12 cellular contexts compared by ENCODE assay signal in the genomic region with DNA sequence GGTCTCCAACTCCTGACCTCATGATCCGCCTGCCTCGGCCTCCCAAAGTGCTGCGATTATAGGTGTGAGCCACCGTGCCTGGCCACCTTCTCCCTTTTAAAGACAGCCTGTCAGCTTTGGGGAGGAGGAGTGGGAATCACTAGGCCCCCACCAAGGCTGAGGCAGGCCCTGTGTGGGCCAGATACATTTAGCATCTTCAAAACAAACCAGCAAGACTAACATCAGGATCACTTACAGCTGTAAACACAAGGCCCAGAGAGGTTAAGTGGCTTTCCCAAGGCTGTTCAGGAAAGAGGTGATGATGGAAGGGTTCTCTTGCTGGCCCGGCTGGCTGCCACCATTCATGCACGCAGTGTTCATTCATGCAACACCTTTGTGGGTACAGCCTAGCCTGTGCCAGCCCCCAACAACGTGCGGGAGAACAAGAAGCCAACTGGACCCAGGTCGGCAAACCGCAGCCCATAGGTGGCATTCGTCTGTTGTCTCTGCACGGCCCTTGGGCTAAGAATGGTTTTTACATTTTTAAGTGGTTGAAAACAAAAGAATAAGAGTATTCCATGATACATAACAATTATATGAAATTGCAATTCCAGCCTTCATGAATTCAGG. TPM values are rescaled to one million over a fixed set of nuclear protein-coding genes. Genes with fewer than 3 reads are reported as not detected.
DNase-seq lines count a peak whose midpoint lies in the region; ATAC-seq, FAIRE-seq and TF ChIP-seq lines count a peak whose summit lies in the region.
"Had no signal": no experiment of that assay in that cellular context is flagged by ENCODE, and none has a peak within 500 bp of the region (broad histone marks: within the 10 kb centered on the region; RNA-seq: fewer than 3 reads in every experiment).

No MANE protein-coding gene starts in this region.

- H3K4me1 Mint-ChIP-seq in activated CD4-positive, alpha-beta T cell treated with anti-CD3 and anti-CD28 coated beads, Interleukin-2, amount 10 ng/mL, durations not matched to agents 24 days and 14 days = peaks cover 40% of the 10 kb centered on the region
- peaks cover 33 to 74% of the 10 kb centered on the region in 2 donors for H3K4me1 Mint-ChIP-seq in stimulated activated naive B cell treated with anti-CD40 and anti-IgM and Interleukin-4, amounts not matched to agents 10 μg/mL and 1 μg/mL and 100 μg/mL, for 72 hours

- no peak overlapping the region for H2BK120ac ChIP-seq in H1 (replicated peaks; ENCODE audit: low read depth, low read length)

- H3K4me2 ChIP-seq in H1 (ENCODE audit: insufficient read depth in 1 of 2, low read depth in 2 of 2, low read length in 2 of 2) = no peak overlapping the region

- H2AK5ac ChIP-seq in H1 (ENCODE audit: low read depth, low read length) = 0 out of 2 replicates have a peak overlapping the region, but pooled peaks have one; percentile 39

- no peak overlapping the region for H4K91ac ChIP-seq in H1 (replicated peaks; ENCODE audit: insufficient read length, low read length)

- H2BK5ac ChIP-seq in H1 (ENCODE audit: low read depth, low read length) = no peak overlapping the region

- peak; percentile 57 for DNase-seq in activated CD4-positive, alpha-beta T cell treated with anti-CD3 and anti-CD28 coated beads, Interleukin-2, amount 10 ng/mL, durations not matched to agents 24 days and 14 days
- no peak for DNase-seq in activated CD4-positive, alpha-beta T cell treated with anti-CD3 and anti-CD28 coated beads, Interleukin-2, amount 50 U/mL, for 1 hour
- DNase-seq in Panc1 (ENCODE audit: low read depth, low spot score) (no peak), H1 (ENCODE audit: low read depth in 1 of 2, low spot score in 2 of 2) (no peak), NOMO-1 treated with DMSO at 0.1 percent for 48 hours (lab: John Stamatoyannopoulos, UW; ENCODE audit: unreplicated experiment) (no peak), SW 1271 (lab: John Stamatoyannopoulos, UW) (no peak)
- DNase-seq in stimulated activated naive B cell treated with anti-CD40 and anti-IgM and Interleukin-4, amounts not matched to agents 10 μg/mL and 1 μg/mL and 100 μg/mL, for 72 hours = no peak
- DNase-seq: activated CD4-positive, alpha-beta T cell treated with anti-CD3 and anti-CD28 coated beads for 4 hours; KBM-7; NCI-H2029 treated with DMSO at 0.1 percent for 48 hours had no signal

- in situ Hi-C loops in Panc1 (cut with HindIII; ENCODE audit: low pct_unique_long_range_greater_than_20kb, low sequenced_read_pairs) = no loop called here

- BruUV-seq in Panc1 (replicated peaks; lab: Mats Ljungman, UMichigan) = TSS peak; percentile 52

- H3K23me2 ChIP-seq in H1 (ENCODE audit: low read depth, low read length) = no peaks in the 10 kb centered on the region

- no peak overlapping the region for H3K18ac ChIP-seq in H1 (ENCODE audit: extremely low read depth, low read length)

- H3K36me3 ChIP-seq in Panc1 (ENCODE audit: control insufficient read depth, insufficient read depth, low read length) (no peaks in the 10 kb centered on the region), H1 (ENCODE audit: control insufficient read depth in 2 of 4, insufficient read depth in 4 of 4, low read length in 3 of 4) (no peaks in the 10 kb centered on the region)

- H2BK15ac ChIP-seq in H1 (ENCODE audit: low read length) = no peak overlapping the region

- no peaks in the 10 kb centered on the region for H3K27me3 Mint-ChIP-seq in activated CD4-positive, alpha-beta T cell treated with anti-CD3 and anti-CD28 coated beads, Interleukin-2, amount 10 ng/mL, durations not matched to agents 24 days and 14 days
- H3K27me3 Mint-ChIP-seq in stimulated activated naive B cell treated with anti-CD40 and anti-IgM and Interleukin-4, amounts not matched to agents 10 μg/mL and 1 μg/mL and 100 μg/mL, for 72 hours = no peaks in the 10 kb centered on the region

- H2AFZ ChIP-seq in H1 (ENCODE audit: low read length) = no peak overlapping the region

- peak overlapping the region; percentile 88 for H3K4me3 Mint-ChIP-seq in activated CD4-positive, alpha-beta T cell treated with anti-CD3 and anti-CD28 coated beads, Interleukin-2, amount 10 ng/mL, durations not matched to agents 24 days and 14 days
- H3K4me3 Mint-ChIP-seq in stimulated activated naive B cell treated with anti-CD40 and anti-IgM and Interleukin-4, amounts not matched to agents 10 μg/mL and 1 μg/mL and 100 μg/mL, for 72 hours = peak overlapping the region; percentile 78 to 83

- no peak for TF ChIP-seq POLR2A in H1 (IDR thresholded peaks at IDR 0.05; ENCODE audit: control extremely low read depth in 1 of 2, low read depth in 2 of 2, low read length in 2 of 2)

- no peaks in the 10 kb centered on the region for H3K9me3 ChIP-seq in Panc1 (ENCODE audit: control insufficient read depth, insufficient read depth, low read depth, low read length)
- H3K9me3 ChIP-seq in H1 (ENCODE audit: insufficient read depth in 2 of 2, low read depth in 1 of 2, low read length in 1 of 2) = no peaks in the 10 kb centered on the region

- 90% methylated on average over 12 of the region's 12 CpGs; no CpG with 5 or more reads in 1 of the 2 experiments for WGBS in H1 (ENCODE audit: extremely low coverage in 1 of 2, insufficient coverage in 1 of 2, insufficient read length in 1 of 2, insufficient replicate concordance in 2 of 2, low coverage in 1 of 2, low lambda C conversion rate in 2 of 2, missing lambda C conversion rate in 1 of 2), 2 experiments

- H3K27me3 ChIP-seq in Panc1 (ENCODE audit: control insufficient read depth, insufficient read depth, low read length) (no peaks in the 10 kb centered on the region), H1 (replicated peaks in 1 of 4; ENCODE audit: control insufficient read depth in 3 of 4, extremely low read depth in 1 of 4, insufficient read depth in 3 of 4, low read length in 3 of 4) (no peaks in the 10 kb centered on the region)

- peaks cover 6% of the 10 kb centered on the region for H3K36me3 Mint-ChIP-seq in activated CD4-positive, alpha-beta T cell treated with anti-CD3 and anti-CD28 coated beads, Interleukin-2, amount 10 ng/mL, durations not matched to agents 24 days and 14 days (ENCODE audit: low read depth)
- peaks cover 3 to 7% of the 10 kb centered on the region in 2 donors for H3K36me3 Mint-ChIP-seq in stimulated activated naive B cell treated with anti-CD40 and anti-IgM and Interleukin-4, amounts not matched to agents 10 μg/mL and 1 μg/mL and 100 μg/mL, for 72 hours

- no peak overlapping the region for H2BK12ac ChIP-seq in H1 (ENCODE audit: low read depth, low read length)

- no peak overlapping the region for H2BK20ac ChIP-seq in H1 (ENCODE audit: low read length)

- no peaks in the 10 kb centered on the region for H4K20me1 ChIP-seq in H1 (replicated peaks in 1 of 2; ENCODE audit: control insufficient read depth in 1 of 2, insufficient read depth in 2 of 2, low read length in 2 of 2)

- POLR2A ChIA-PET in Panc1 (lab: Charles Lee) = no interaction called here
- POLR2A ChIA-PET in H1 (lab: Charles Lee; ENCODE audit: partially characterized antibody) = interaction anchor here (0.8 to 5.5 kb wide), 6 partner anchors 9 to 53 kb away, joined by 3 to 41 read pairs (median 6); no protein-coding TSS in a partner anchor

- TF ChIP-seq EP300 in H1 (IDR thresholded peaks at IDR 0.05; ENCODE audit: borderline replicate concordance in 1 of 2, low read depth in 2 of 2, low read length in 2 of 2) = no peak

- ATAC-seq in Panc1 = no peak
- peak in 1 of 2 donors; percentile 0 for ATAC-seq in stimulated activated naive B cell treated with anti-CD40 and anti-IgM and Interleukin-4, amounts not matched to agents 10 μg/mL and 1 μg/mL and 100 μg/mL, for 72 hours (replicated peaks)
- no peak for ATAC-seq in HG03439 (IDR thresholded peaks at IDR 0.05; ENCODE audit: unreplicated experiment)

- no peak overlapping the region for H3K56ac ChIP-seq in H1 (replicated peaks; ENCODE audit: insufficient read length, low read depth, low read length)

- H3K79me2 ChIP-seq in H1 (ENCODE audit: control insufficient read depth in 1 of 2, insufficient read depth in 2 of 2, low read length in 2 of 2) = no peaks in the 10 kb centered on the region

- FAIRE-seq in H1 (lab: Jason Lieb, UNC) = no peak
- FAIRE-seq: islet of Langerhans had no signal

- CTCF ChIA-PET in Panc1 (lab: Charles Lee) (no interaction called here), H1 (lab: Charles Lee; ENCODE audit: partially characterized antibody) (interaction anchor here (0.5 to 1.6 kb wide), 4 partner anchors 9 to 22 kb away, joined by 3 to 6 read pairs (median 4); no protein-coding TSS in a partner anchor)

- H3K4me3 ChIP-seq in Panc1 (ENCODE audit: low read depth in 2 of 2, low read length in 2 of 2) = no peak overlapping the region
- H3K4me3 ChIP-seq in H1 (ENCODE audit: extremely low read depth in 1 of 4, insufficient read depth in 2 of 4, low read depth in 3 of 4, low read length in 4 of 4) = no peak overlapping the region

- H3K23ac ChIP-seq in H1 (ENCODE audit: insufficient read length) = no peak overlapping the region

- H3K9ac ChIP-seq in H1 (replicated peaks in 1 of 4; ENCODE audit: extremely low read depth in 1 of 4, low read depth in 3 of 4, low read length in 3 of 4) = no peak overlapping the region

- no peak overlapping the region for H3K4ac ChIP-seq in H1 (replicated peaks; ENCODE audit: insufficient read length, low read depth, low read length)

- H3K27ac Mint-ChIP-seq in activated CD4-positive, alpha-beta T cell treated with anti-CD3 and anti-CD28 coated beads, Interleukin-2, amount 10 ng/mL, durations not matched to agents 24 days and 14 days = peak overlapping the region; percentile 97
- H3K27ac Mint-ChIP-seq in stimulated activated naive B cell treated with anti-CD40 and anti-IgM and Interleukin-4, amounts not matched to agents 10 μg/mL and 1 μg/mL and 100 μg/mL, for 72 hours = peak overlapping the region; percentile 96

- intact Hi-C loops in activated CD4-positive, alpha-beta T cell treated with anti-CD3 and anti-CD28 coated beads, Interleukin-2, amount 10 ng/mL, durations not matched to agents 24 days and 14 days (cut with micrococcal nuclease) = no loop called here
- intact Hi-C loops in Panc1 (cut with micrococcal nuclease; ENCODE audit: unreplicated experiment) = no loop called here

- TF ChIP-seq CTCF in Panc1 (IDR thresholded peaks at IDR 0.05) (no peak), H1 (IDR thresholded peaks at IDR 0.05; ENCODE audit: control extremely low read depth in 1 of 3, insufficient read depth in 1 of 3, low read depth in 1 of 3, low read length in 3 of 3) (no peak)

- H4K5ac ChIP-seq in H1 (ENCODE audit: insufficient read length, low read depth, low read length) = no peak overlapping the region

- H3K14ac ChIP-seq in H1 (ENCODE audit: insufficient read length) = no peak overlapping the region

- no peaks in the 10 kb centered on the region for H3K9me3 Mint-ChIP-seq in activated CD4-positive, alpha-beta T cell treated with anti-CD3 and anti-CD28 coated beads, Interleukin-2, amount 10 ng/mL, durations not matched to agents 24 days and 14 days
- H3K9me3 Mint-ChIP-seq in stimulated activated naive B cell treated with anti-CD40 and anti-IgM and Interleukin-4, amounts not matched to agents 10 μg/mL and 1 μg/mL and 100 μg/mL, for 72 hours = no peaks in the 10 kb centered on the region

- peaks cover 30% of the 10 kb centered on the region for H3K4me1 ChIP-seq in Panc1 (ENCODE audit: control insufficient read depth, insufficient read depth, low read length)
- peaks cover 0 to 5% (median 1%) of the 10 kb centered on the region in 4 experiments; a peak in 3 of 7 replicates for H3K4me1 ChIP-seq in H1 (replicated peaks in 1 of 4; ENCODE audit: control insufficient read depth in 3 of 4, insufficient read depth in 4 of 4, low read length in 3 of 4)

- no peak overlapping the region for H4K8ac ChIP-seq in H1 (ENCODE audit: extremely low read depth, insufficient read depth, low read length)

- H3K27ac ChIP-seq in Panc1 (ENCODE audit: low read length) (peak overlapping the region; percentile 78; the same call in 1 of the 2 replicates), H1 (ENCODE audit: low read depth, low read length) (no peak overlapping the region)

- H3K79me1 ChIP-seq in H1 (ENCODE audit: low read depth, low read length) = no peaks in the 10 kb centered on the region

- TF ChIP-seq RAD21 in H1 (IDR thresholded peaks at IDR 0.05 in 1 of 2, conservative IDR thresholded peaks at IDR 0.05 in 1 of 2; ENCODE audit: low read depth in 2 of 2, low read length in 2 of 2) = no peak

RNA-seq across cellular contexts. Expression of gene IER2, which starts 23.0 kb away (rescaled TPM):
- 161 TPM in 2 replicates for total RNA-seq in activated CD4-positive, alpha-beta T cell treated with anti-CD3 and anti-CD28 coated beads, Interleukin-2, amount 10 ng/mL, durations not matched to agents 24 days and 14 days
- 80.4 TPM for total RNA-seq in Panc1 (2021; ENCODE audit: unreplicated experiment)
- 81.1 TPM for polyA plus RNA-seq in Panc1 (2012; ENCODE audit: insufficient read length)
- 137 and 138 TPM in 2 replicates for total RNA-seq in H1 (2021; fragmentation: NEBNext Ultra II Directional; extraction: Animal tissue kit (Norgen Biotek cat#: 25700))
- polyA plus RNA-seq in H1 (2011; rRNA removed) = 84.5 and 151 TPM in 2 replicates
- 66.0 TPM for polyA plus RNA-seq in H1 (2011; cell fraction: cytosol; rRNA removed)
- 110 TPM for polyA plus RNA-seq in H1 (2011; cell fraction: nucleus; rRNA removed)
- polyA plus RNA-seq in H1 (2012, experiment 1 of 2) = 106 to 120 TPM (median 111 TPM) in 4 replicates
- polyA plus RNA-seq in H1 (2012, experiment 2 of 2) = 92.0 TPM
- 105 TPM for polyA plus RNA-seq in H1 (2013, experiment 1 of 2)
- 105 TPM for polyA plus RNA-seq in H1 (2013, experiment 2 of 2)
- 6.0 and 9.9 TPM in 2 replicates for polyA minus RNA-seq in H1 (2011; rRNA and poly(A)+ RNA removed)
- polyA minus RNA-seq in H1 (2011; cell fraction: cytosol; rRNA and poly(A)+ RNA removed) = 33.4 TPM
- polyA minus RNA-seq in H1 (2011; cell fraction: nucleus; rRNA and poly(A)+ RNA removed) = 81.9 TPM

RNA-seq across cellular contexts. Expression of gene STX10, which starts 23.1 kb away (rescaled TPM):
- 66.2 and 73.5 TPM in 2 replicates for total RNA-seq in activated CD4-positive, alpha-beta T cell treated with anti-CD3 and anti-CD28 coated beads, Interleukin-2, amount 10 ng/mL, durations not matched to agents 24 days and 14 days
- total RNA-seq in Panc1 (2021; ENCODE audit: unreplicated experiment) = 43.6 TPM
- polyA plus RNA-seq in Panc1 (2012; ENCODE audit: insufficient read length) = 108 TPM
- 50.8 and 53.0 TPM in 2 replicates for total RNA-seq in H1 (2021; fragmentation: NEBNext Ultra II Directional; extraction: Animal tissue kit (Norgen Biotek cat#: 25700))
- 80.1 and 86.8 TPM in 2 replicates for polyA plus RNA-seq in H1 (2011; rRNA removed)
- polyA plus RNA-seq in H1 (2011; cell fraction: cytosol; rRNA removed) = 88.9 TPM
- polyA plus RNA-seq in H1 (2011; cell fraction: nucleus; rRNA removed) = 146 TPM
- 58.8 to 94.1 TPM (median 80.2 TPM) in 4 replicates for polyA plus RNA-seq in H1 (2012, experiment 1 of 2)
- polyA plus RNA-seq in H1 (2012, experiment 2 of 2) = 81.1 TPM
- polyA plus RNA-seq in H1 (2013, experiment 1 of 2) = 48.9 TPM
- polyA plus RNA-seq in H1 (2013, experiment 2 of 2) = 49.5 TPM
- polyA minus RNA-seq in H1 (2011; rRNA and poly(A)+ RNA removed) = 44.8 and 47.0 TPM in 2 replicates
- 40.2 TPM for polyA minus RNA-seq in H1 (2011; cell fraction: cytosol; rRNA and poly(A)+ RNA removed)
- 36.6 TPM for polyA minus RNA-seq in H1 (2011; cell fraction: nucleus; rRNA and poly(A)+ RNA removed)

RNA-seq across cellular contexts. Expression of gene NACC1, which starts 55.2 kb away (rescaled TPM):
- 118 and 121 TPM in 2 replicates for total RNA-seq in activated CD4-positive, alpha-beta T cell treated with anti-CD3 and anti-CD28 coated beads, Interleukin-2, amount 10 ng/mL, durations not matched to agents 24 days and 14 days
- 129 TPM for total RNA-seq in Panc1 (2021; ENCODE audit: unreplicated experiment)
- polyA plus RNA-seq in Panc1 (2012; ENCODE audit: insufficient read length) = 97.8 TPM
- total RNA-seq in H1 (2021; fragmentation: NEBNext Ultra II Directional; extraction: Animal tissue kit (Norgen Biotek cat#: 25700)) = 226 and 234 TPM in 2 replicates
- 301 and 541 TPM in 2 replicates for polyA plus RNA-seq in H1 (2011; rRNA removed)
- polyA plus RNA-seq in H1 (2011; cell fraction: cytosol; rRNA removed) = 204 TPM
- polyA plus RNA-seq in H1 (2011; cell fraction: nucleus; rRNA removed) = 367 TPM
- polyA plus RNA-seq in H1 (2012, experiment 1 of 2) = 72.2 to 138 TPM (median 120 TPM) in 4 replicates
- polyA plus RNA-seq in H1 (2012, experiment 2 of 2) = 144 TPM
- polyA plus RNA-seq in H1 (2013, experiment 1 of 2) = 169 TPM
- 186 TPM for polyA plus RNA-seq in H1 (2013, experiment 2 of 2)
- 150 and 197 TPM in 2 replicates for polyA minus RNA-seq in H1 (2011; rRNA and poly(A)+ RNA removed)
- 187 TPM for polyA minus RNA-seq in H1 (2011; cell fraction: cytosol; rRNA and poly(A)+ RNA removed)
- 126 TPM for polyA minus RNA-seq in H1 (2011; cell fraction: nucleus; rRNA and poly(A)+ RNA removed)

RNA-seq across cellular contexts. Expression of gene TRMT1, which starts 56.7 kb away (rescaled TPM):
- 153 and 155 TPM in 2 replicates for total RNA-seq in activated CD4-positive, alpha-beta T cell treated with anti-CD3 and anti-CD28 coated beads, Interleukin-2, amount 10 ng/mL, durations not matched to agents 24 days and 14 days
- total RNA-seq in Panc1 (2021; ENCODE audit: unreplicated experiment) = 52.0 TPM
- 41.4 TPM for polyA plus RNA-seq in Panc1 (2012; ENCODE audit: insufficient read length)
- total RNA-seq in H1 (2021; fragmentation: NEBNext Ultra II Directional; extraction: Animal tissue kit (Norgen Biotek cat#: 25700)) = 96.6 and 99.3 TPM in 2 replicates
- 77.4 and 118 TPM in 2 replicates for polyA plus RNA-seq in H1 (2011; rRNA removed)
- polyA plus RNA-seq in H1 (2011; cell fraction: cytosol; rRNA removed) = 94.9 TPM
- polyA plus RNA-seq in H1 (2011; cell fraction: nucleus; rRNA removed) = 298 TPM
- 66.0 to 95.2 TPM (median 84.7 TPM) in 4 replicates for polyA plus RNA-seq in H1 (2012, experiment 1 of 2)
- 75.5 TPM for polyA plus RNA-seq in H1 (2012, experiment 2 of 2)
- 69.1 TPM for polyA plus RNA-seq in H1 (2013, experiment 1 of 2)
- polyA plus RNA-seq in H1 (2013, experiment 2 of 2) = 65.4 TPM
- 38.6 and 46.1 TPM in 2 replicates for polyA minus RNA-seq in H1 (2011; rRNA and poly(A)+ RNA removed)
- polyA minus RNA-seq in H1 (2011; cell fraction: cytosol; rRNA and poly(A)+ RNA removed) = 52.8 TPM
- 64.4 TPM for polyA minus RNA-seq in H1 (2011; cell fraction: nucleus; rRNA and poly(A)+ RNA removed)
